ENCODE assay signal across 8 cellular contexts in the genomic region with DNA sequence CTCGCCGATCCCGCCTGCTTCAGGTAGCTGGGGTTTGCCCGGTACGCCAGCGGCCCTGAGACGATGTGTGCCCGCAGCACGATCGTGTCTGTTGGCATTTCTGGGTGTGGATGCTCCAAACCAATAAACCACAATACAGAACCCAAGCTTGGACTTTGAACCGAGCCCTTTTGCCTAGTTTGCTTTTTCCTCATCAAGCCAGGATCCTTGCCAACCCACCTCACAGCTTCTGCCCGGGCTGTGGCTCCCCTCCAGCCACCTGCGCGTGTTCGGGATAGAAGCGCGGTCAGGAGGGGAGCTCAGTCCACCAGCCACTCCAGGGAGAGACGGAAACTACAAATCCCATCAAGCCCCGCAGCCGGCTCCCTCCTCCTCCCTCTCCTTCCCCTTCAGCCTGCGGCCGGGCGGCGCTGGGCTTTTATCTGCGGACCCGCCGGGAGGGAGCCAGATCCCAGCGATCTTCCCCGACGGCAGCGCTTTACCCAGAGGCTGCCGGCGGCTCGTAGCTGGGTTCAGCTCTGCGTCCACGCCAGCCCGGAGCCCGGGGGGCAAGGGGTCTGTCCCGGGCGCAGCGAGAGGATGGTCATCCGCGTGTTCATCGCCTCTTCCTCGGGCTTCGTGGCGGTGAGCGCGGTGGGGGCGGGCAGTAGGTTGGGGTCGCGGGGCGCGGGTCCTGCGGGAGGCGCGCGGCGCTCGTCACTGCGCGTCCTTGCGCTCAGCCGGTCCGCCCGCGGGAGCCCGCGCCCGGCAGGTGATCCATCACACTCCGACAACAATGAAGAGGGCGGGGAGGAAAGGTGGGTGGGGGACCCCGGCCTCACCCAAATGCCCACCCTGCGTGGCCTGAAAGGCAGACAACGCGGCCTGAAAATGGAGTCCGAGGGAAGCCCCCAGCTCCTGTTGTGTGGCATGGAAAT. TPM values are rescaled to one million over a fixed set of nuclear protein-coding genes. Genes with fewer than 3 reads are reported as not detected.
DNase-seq lines count a peak whose midpoint lies in the region; ATAC-seq and TF ChIP-seq lines count a peak whose summit lies in the region.

A gene (plus strand): TSS at position 447 of the 917 bp plus-strand sequence. CDS start 133 bp downstream, at position 580.

- no peak within 1 kb of the TSS for H4K91ac ChIP-seq in neuronal stem cell (ENCODE audit: low read depth, low read length, poor library complexity)

- peak within 1 kb of the TSS; percentile 90 for H3K23ac ChIP-seq in neuronal stem cell (ENCODE audit: low read depth, low read length, poor library complexity)

- no peak within 1 kb of the TSS for H2BK12ac ChIP-seq in neuronal stem cell (ENCODE audit: low read length)

- H3K4ac ChIP-seq in neuronal stem cell (ENCODE audit: low read length), result no peak within 1 kb of the TSS

- no CpG with 5 or more reads among the region's 77 CpGs for WGBS in neuronal stem cell (ENCODE audit: extremely low coverage in 2 of 2, insufficient read length in 2 of 2, insufficient replicate concordance in 1 of 2), 2 donors

- H2AFZ ChIP-seq in neuronal stem cell (ENCODE audit: low read length), result peak within 1 kb of the TSS; percentile 99

- H3K9ac ChIP-seq in NT2/D1 (ENCODE audit: insufficient read length, low read depth) (peak within 1 kb of the TSS; percentile 79), neuronal stem cell (ENCODE audit: low read depth, low read length, poor library complexity) (peak within 1 kb of the TSS; percentile 95)

- no peak within 1 kb of the TSS for H2BK15ac ChIP-seq in neuronal stem cell (ENCODE audit: low read length)

- peak within 1 kb of the TSS; percentile 58 for H2BK120ac ChIP-seq in neuronal stem cell (ENCODE audit: low read depth, low read length)

- H3K9me3 ChIP-seq in NT2/D1 (ENCODE audit: insufficient read depth, low read length) (no peaks in the 10 kb centered on the region), cardiac muscle cell (ENCODE audit: low read depth) (no peaks in the 10 kb centered on the region), neuronal stem cell (replicated peaks in 1 of 2; ENCODE audit: control insufficient read depth in 2 of 2, insufficient read depth in 1 of 2, low read depth in 1 of 2, low read length in 2 of 2) (no peaks in the 10 kb centered on the region)

- H3K18ac ChIP-seq in neuronal stem cell (ENCODE audit: low read length), result peak within 1 kb of the TSS; percentile 96

- H3K4me2 ChIP-seq in neuronal stem cell (ENCODE audit: insufficient read depth, low read length, poor library complexity, severe bottlenecking), result peak within 1 kb of the TSS; percentile 92

- ATAC-seq in GM18907 (IDR thresholded peaks at IDR 0.05; ENCODE audit: unreplicated experiment) (peak; percentile 86), HG03571 (IDR thresholded peaks at IDR 0.05; ENCODE audit: unreplicated experiment) (peak; percentile 60)

- DNase-seq in AG08396 (ENCODE audit: low spot score) (peak; percentile 85), NT2/D1 (ENCODE audit: low read depth, low spot score) (peak; percentile 35), amniotic stem cell (lab: John Stamatoyannopoulos, UW) (peak; percentile 10), cardiac muscle cell (ENCODE audit: low read depth in 1 of 2, low spot score in 1 of 2) (peak; percentile 73 to 90), neuronal stem cell (ENCODE audit: low spot score) (peak; percentile 84), ureter (ENCODE audit: low spot score) (peak; percentile 78)

- H3K27me3 ChIP-seq in NT2/D1 (ENCODE audit: insufficient read depth, insufficient read length) (peaks cover 23% of the 10 kb centered on the region), cardiac muscle cell (no peaks in the 10 kb centered on the region), neuronal stem cell (ENCODE audit: control insufficient read depth in 3 of 3, insufficient read depth in 3 of 3, low read depth in 1 of 3, low read length in 3 of 3) (peaks cover 0 to under 1% (median 0%) of the 10 kb centered on the region in 3 experiments)

- peak within 1 kb of the TSS; percentile 4 for H2BK5ac ChIP-seq in neuronal stem cell (ENCODE audit: low read length)

- H3K79me1 ChIP-seq in neuronal stem cell (ENCODE audit: low read depth, low read length), result no peaks in the 10 kb centered on the region

- no peaks in the 10 kb centered on the region for H3K36me3 ChIP-seq in NT2/D1 (ENCODE audit: insufficient read depth, insufficient read length, low read length)
- no peaks in the 10 kb centered on the region for H3K36me3 ChIP-seq in cardiac muscle cell
- peaks cover 0 to 2% of the 10 kb centered on the region in 2 donors for H3K36me3 ChIP-seq in neuronal stem cell (replicated peaks in 1 of 2; ENCODE audit: control insufficient read depth in 2 of 2, insufficient read depth in 2 of 2, low read length in 2 of 2)

- no peak within 1 kb of the TSS for H2AK5ac ChIP-seq in neuronal stem cell (ENCODE audit: low read depth, low read length)

- H3K4me3 ChIP-seq in NT2/D1 (ENCODE audit: insufficient read length, low read depth), result peak within 1 kb of the TSS; percentile 69
- peak within 1 kb of the TSS; percentile 66 for H3K4me3 ChIP-seq in cardiac muscle cell
- peak within 1 kb of the TSS; percentile 72 to 93 for H3K4me3 ChIP-seq in neuronal stem cell (ENCODE audit: low read length in 2 of 2)

- H3K14ac ChIP-seq in neuronal stem cell (ENCODE audit: low read length), result no peak within 1 kb of the TSS

- H3K4me1 ChIP-seq in NT2/D1 (ENCODE audit: insufficient read depth, insufficient read length) (no peaks in the 10 kb centered on the region), cardiac muscle cell (ENCODE audit: low read depth) (peaks cover 10% of the 10 kb centered on the region), neuronal stem cell (ENCODE audit: control insufficient read depth in 2 of 2, insufficient read depth in 1 of 2, low read depth in 1 of 2, low read length in 2 of 2) (peaks cover 4 to 6% of the 10 kb centered on the region in 2 donors)

- H4K8ac ChIP-seq in neuronal stem cell (ENCODE audit: low read depth, low read length), result peak within 1 kb of the TSS; percentile 92

- no peak for TF ChIP-seq CTCF in cardiac muscle cell (IDR thresholded peaks at IDR 0.05; ENCODE audit: low read depth, low read length)

- H3K27ac ChIP-seq in cardiac muscle cell, result peak within 1 kb of the TSS; percentile 37
- peak within 1 kb of the TSS; percentile 72 for H3K27ac ChIP-seq in neuronal stem cell (replicated peaks; ENCODE audit: low read length)

RNA-seq across cellular contexts. Expression of the gene that starts here (rescaled TPM):
- total RNA-seq in cardiac muscle cell (35.0 and 36.1 TPM in 2 replicates), ureter (50.4 TPM)
- 21.7 and 25.2 TPM in 2 replicates for polyA plus RNA-seq in cardiac muscle cell
- 21.6 TPM for polyA plus RNA-seq in neuronal stem cell (2013, experiment 1 of 2)
- 21.4 TPM for polyA plus RNA-seq in neuronal stem cell (2013, experiment 2 of 2)

Comparison
In these comparisons a context has a peak if more than half of its experiments do, and no peak if none do; other contexts are left out.
1. Peak in every context shown above with its lines: DNase-seq, ATAC-seq, H3K4me3 ChIP-seq and H3K27ac ChIP-seq.
2. DNase-seq: peak in every context shown above with its lines; median percentile 85 in AG08396; 84 in neuronal stem cell; 82 in cardiac muscle cell; 78 in ureter; 35 in NT2/D1; 10 in amniotic stem cell.